ENCODE assay signal across 8 cellular contexts in genomic region chr5:100731768-100732167, GRCh38.
DNase-seq lines count a peak whose midpoint lies in the region; ATAC-seq and TF ChIP-seq lines count a peak whose summit lies in the region.

No MANE protein-coding gene starts in this region.

- H3K27me3 ChIP-seq in sigmoid colon (no peaks in the 10 kb centered on the region), body of pancreas (no peaks in the 10 kb centered on the region)

- H3K4me1 Mint-ChIP-seq in activated naive CD8-positive, alpha-beta T cell treated with anti-CD3 and anti-CD28 coated beads, Interleukin-2, amount 10 ng/mL, durations not matched to agents 7 days and 5 days = peaks cover 9% of the 10 kb centered on the region

- TF ChIP-seq EP300 in sigmoid colon (IDR thresholded peaks at IDR 0.05) = no peak

- H3K9me3 ChIP-seq in sigmoid colon (no peaks in the 10 kb centered on the region), body of pancreas (no peaks in the 10 kb centered on the region)

- H3K4me3 ChIP-seq in GM12864 (ENCODE audit: low read depth, low read length) = peak overlapping the region; percentile 46
- no peak overlapping the region for H3K4me3 ChIP-seq in sigmoid colon
- H3K4me3 ChIP-seq in body of pancreas = no peak overlapping the region

- 36 to 55% methylated on average over 6 of the region's 6 CpGs for WGBS in sigmoid colon, 2 donors
- 39 to 52% methylated on average over 6 of the region's 6 CpGs for WGBS in body of pancreas, 2 donors

- H3K36me3 Mint-ChIP-seq in activated naive CD8-positive, alpha-beta T cell treated with anti-CD3 and anti-CD28 coated beads, Interleukin-2, amount 10 ng/mL, durations not matched to agents 7 days and 5 days = no peaks in the 10 kb centered on the region

- H3K4me3 Mint-ChIP-seq in activated naive CD8-positive, alpha-beta T cell treated with anti-CD3 and anti-CD28 coated beads, Interleukin-2, amount 10 ng/mL, durations not matched to agents 7 days and 5 days = peak overlapping the region; percentile 83

- TF ChIP-seq POLR2A in sigmoid colon (IDR thresholded peaks at IDR 0.05) (no peak), body of pancreas (IDR thresholded peaks at IDR 0.05) (no peak)

- peak; percentile 51 for DNase-seq in GM12864 (ENCODE audit: low read depth)
- no peak for DNase-seq in activated naive CD8-positive, alpha-beta T cell treated with anti-CD3 and anti-CD28 coated beads, Interleukin-2, amount 10 ng/mL, durations not matched to agents 7 days and 5 days
- no peak for DNase-seq in sigmoid colon
- DNase-seq in HuH-7.5 (ENCODE audit: low spot score) = no peak
- DNase-seq in body of pancreas = no peak
- DNase-seq in SKM-1 (lab: John Stamatoyannopoulos, UW; ENCODE audit: unreplicated experiment) = no peak

- intact Hi-C loops in sigmoid colon (cut with DNase I) = no loop called here
- intact Hi-C loops in body of pancreas (cut with DNase I) = no loop called here

- POLR2A ChIA-PET in activated naive CD8-positive, alpha-beta T cell treated with anti-CD3 and anti-CD28 coated beads, Interleukin-2, amount 10 ng/mL, durations not matched to agents 7 days and 5 days (lab: Charles Lee) = interaction anchor here (3.8 kb wide), 1 partner anchor 170 kb away, joined by 17 read pairs; the partner anchor contains the start of gene ST8SIA4

- no peak for TF ChIP-seq CTCF in GM12864 (IDR thresholded peaks at IDR 0.05; ENCODE audit: low read depth, low read length, missing control alignments)
- no peak for TF ChIP-seq CTCF in sigmoid colon (IDR thresholded peaks at IDR 0.05)
- TF ChIP-seq CTCF in body of pancreas (IDR thresholded peaks at IDR 0.05) = no peak

- H3K27ac ChIP-seq in sigmoid colon (no peak overlapping the region), body of pancreas (no peak overlapping the region)

- no peaks in the 10 kb centered on the region for H3K27me3 Mint-ChIP-seq in activated naive CD8-positive, alpha-beta T cell treated with anti-CD3 and anti-CD28 coated beads, Interleukin-2, amount 10 ng/mL, durations not matched to agents 7 days and 5 days

- no peaks in the 10 kb centered on the region for H3K36me3 ChIP-seq in sigmoid colon
- H3K36me3 ChIP-seq in body of pancreas (replicated peaks in 1 of 2; ENCODE audit: insufficient read depth in 1 of 2, low read depth in 2 of 2) = no peaks in the 10 kb centered on the region

- no peaks in the 10 kb centered on the region for H3K9me3 Mint-ChIP-seq in activated naive CD8-positive, alpha-beta T cell treated with anti-CD3 and anti-CD28 coated beads, Interleukin-2, amount 10 ng/mL, durations not matched to agents 7 days and 5 days

- peak; percentile 95 for ATAC-seq in GM19397 (IDR thresholded peaks at IDR 0.05; ENCODE audit: unreplicated experiment)
- peak; percentile 97 for ATAC-seq in HG03378 (IDR thresholded peaks at IDR 0.05; ENCODE audit: unreplicated experiment)
- peak; percentile 92 for ATAC-seq in activated naive CD8-positive, alpha-beta T cell treated with anti-CD3 and anti-CD28 coated beads, Interleukin-2, amount 10 ng/mL, durations not matched to agents 7 days and 5 days (ENCODE audit: low read depth)
- ATAC-seq in body of pancreas = no peak

- H3K4me1 ChIP-seq in sigmoid colon (no peaks in the 10 kb centered on the region), body of pancreas (no peaks in the 10 kb centered on the region)

- H3K27ac Mint-ChIP-seq in activated naive CD8-positive, alpha-beta T cell treated with anti-CD3 and anti-CD28 coated beads, Interleukin-2, amount 10 ng/mL, durations not matched to agents 7 days and 5 days = peak overlapping the region; percentile 88
